Comparison of ENCODE assay signal across 15 cellular contexts in the genomic region with DNA sequence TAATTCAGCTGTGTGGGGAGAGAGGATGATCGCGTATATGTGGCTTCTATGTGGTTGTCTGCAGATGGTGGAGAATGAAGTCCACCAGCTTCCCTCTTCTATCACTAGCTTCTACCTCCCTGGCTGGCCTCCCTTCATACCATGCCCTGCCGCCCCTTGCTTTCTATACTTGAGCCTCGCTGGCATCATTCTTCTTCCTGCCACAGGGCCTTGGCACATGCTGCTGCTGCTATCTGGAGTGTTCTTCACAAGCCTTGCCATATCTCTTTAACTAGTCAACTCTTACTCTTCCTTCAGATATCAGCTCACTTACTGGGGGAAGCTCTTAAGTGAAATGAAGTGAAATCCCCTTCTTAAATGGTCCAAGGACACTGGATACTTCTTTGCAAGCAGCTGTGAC.
DNase-seq lines count a peak whose midpoint lies in the region; ATAC-seq and TF ChIP-seq lines count a peak whose summit lies in the region.
"Had no signal": no experiment of that assay in that cellular context is flagged by ENCODE, and none has a peak within 500 bp of the region (broad histone marks: within the 10 kb centered on the region; RNA-seq: fewer than 3 reads in every experiment).

No MANE protein-coding gene starts in this region.

- H3K14ac ChIP-seq in mesenchymal stem cell (ENCODE audit: low read length in 2 of 2) = no peak overlapping the region

- peak overlapping the region in 1 of 2 experiments; percentile 91 for H2BK12ac ChIP-seq in mesenchymal stem cell (ENCODE audit: low read length in 2 of 2)

- H3K27ac ChIP-seq in OCI-LY3 (ENCODE audit: low read length) (no peak overlapping the region), mesenchymal stem cell (ENCODE audit: low read length, poor library complexity, severe bottlenecking) (no peak overlapping the region)
- H3K27ac ChIP-seq: BLaER1 treated with 17β-estradiol and CSF1 and Interleukin-3, amounts not matched to agents 10 nM and 100 nM; GM23248 had no signal

- no peak overlapping the region for H4K91ac ChIP-seq in mesenchymal stem cell (ENCODE audit: low read length)

- no peaks in the 10 kb centered on the region for H3K79me2 ChIP-seq in OCI-LY3 (ENCODE audit: low read length)

- TF ChIP-seq CTCF in OCI-LY3 (IDR thresholded peaks at IDR 0.05; ENCODE audit: low read depth, low read length) (no peak), osteocyte (IDR thresholded peaks at IDR 0.05) (no peak)

- H2AFZ ChIP-seq in OCI-LY3 (ENCODE audit: low read depth, low read length) (no peak overlapping the region), mesenchymal stem cell (ENCODE audit: low read depth, low read length) (no peak overlapping the region)
- H2AFZ ChIP-seq: GM23248 had no signal

- no peak overlapping the region for H2BK5ac ChIP-seq in mesenchymal stem cell (ENCODE audit: low read depth, low read length, poor library complexity, severe bottlenecking)

- peak overlapping the region; percentile 74 for H3K27ac Mint-ChIP-seq in osteocyte (ENCODE audit: unreplicated experiment)
- H3K27ac Mint-ChIP-seq: B cell; CD8-positive, alpha-beta T cell had no signal

- H4K20me1 ChIP-seq in OCI-LY3 (ENCODE audit: insufficient read depth, low read length) = no peaks in the 10 kb centered on the region
- H4K20me1 ChIP-seq: BLaER1 treated with 17β-estradiol and CSF1 and Interleukin-3, amounts not matched to agents 10 nM and 100 nM had no signal

- no peaks in the 10 kb centered on the region for H3K9me3 ChIP-seq in OCI-LY3 (ENCODE audit: insufficient read depth, low read length)
- H3K9me3 ChIP-seq in mesenchymal stem cell (ENCODE audit: control insufficient read depth, low read length) = no peaks in the 10 kb centered on the region

- no peak overlapping the region for H3K4me3 Mint-ChIP-seq in osteocyte (ENCODE audit: unreplicated experiment)
- H3K4me3 Mint-ChIP-seq: B cell; CD8-positive, alpha-beta T cell had no signal

- no peak overlapping the region for H2AK5ac ChIP-seq in mesenchymal stem cell (ENCODE audit: low read length, severe bottlenecking)

- no peak overlapping the region for H3K23ac ChIP-seq in mesenchymal stem cell (ENCODE audit: low read length in 2 of 2)

- no peak overlapping the region for H2BK120ac ChIP-seq in mesenchymal stem cell (ENCODE audit: low read depth, low read length)

- DNase-seq in mesenchymal stem cell (no peak), osteocyte (ENCODE audit: extremely low spot score, unreplicated experiment) (no peak), NCI-H1092 (lab: John Stamatoyannopoulos, UW) (no peak)
- no peak for DNase-seq in activated T-cell treated with anti-CD3 and anti-CD28 coated beads, Interleukin-2, amount 50 U/mL, for 48 hours
- DNase-seq: Calu3; CD8-positive, alpha-beta T cell; DMS79 treated with DMSO at 0.1 percent for 48 hours; GF-D8; H7 had no signal

- no peaks in the 10 kb centered on the region for H3K27me3 Mint-ChIP-seq in osteocyte (ENCODE audit: unreplicated experiment)

- no peak overlapping the region for H3K18ac ChIP-seq in mesenchymal stem cell (ENCODE audit: low read depth in 1 of 2, low read length in 2 of 2)

- no peak for ATAC-seq in GM21786 (IDR thresholded peaks at IDR 0.05; ENCODE audit: unreplicated experiment)
- ATAC-seq: CD8-positive, alpha-beta T cell; HCT116 had no signal

- H3K9ac ChIP-seq in OCI-LY3 (ENCODE audit: low read length) (no peak overlapping the region), mesenchymal stem cell (ENCODE audit: low read length) (peak overlapping the region; percentile 52)
- H3K9ac ChIP-seq: BLaER1 treated with 17β-estradiol and CSF1 and Interleukin-3, amounts not matched to agents 10 nM and 100 nM; GM23248 had no signal

- H3K9me3 Mint-ChIP-seq in osteocyte (ENCODE audit: unreplicated experiment) = no peaks in the 10 kb centered on the region
- H3K9me3 Mint-ChIP-seq: CD8-positive, alpha-beta T cell had no signal

- no peak overlapping the region for H3K4ac ChIP-seq in mesenchymal stem cell (ENCODE audit: low read depth in 1 of 2, low read length in 2 of 2)

- H3K36me3 Mint-ChIP-seq in osteocyte (ENCODE audit: unreplicated experiment) = no peaks in the 10 kb centered on the region
- H3K36me3 Mint-ChIP-seq: CD8-positive, alpha-beta T cell had no signal

- no peak overlapping the region for H4K8ac ChIP-seq in mesenchymal stem cell (ENCODE audit: low read length)

- H3K4me1 Mint-ChIP-seq in osteocyte (ENCODE audit: unreplicated experiment) = peaks cover 39% of the 10 kb centered on the region

- H3K36me3 ChIP-seq in OCI-LY3 (replicated peaks; ENCODE audit: low read depth, low read length) = no peaks in the 10 kb centered on the region
- H3K36me3 ChIP-seq in mesenchymal stem cell (ENCODE audit: control insufficient read depth in 1 of 2, insufficient read depth in 2 of 2, low read depth in 1 of 2, low read length in 2 of 2) = no peaks in the 10 kb centered on the region
- H3K36me3 ChIP-seq: BLaER1 treated with 17β-estradiol and CSF1 and Interleukin-3, amounts not matched to agents 10 nM and 100 nM had no signal

- H3K4me2 ChIP-seq in OCI-LY3 (ENCODE audit: low read length) = peak overlapping the region; percentile 47
- H3K4me2 ChIP-seq in mesenchymal stem cell (ENCODE audit: low read length, poor library complexity, severe bottlenecking) = no peak overlapping the region
- H3K4me2 ChIP-seq: BLaER1 treated with 17β-estradiol and CSF1 and Interleukin-3, amounts not matched to agents 10 nM and 100 nM had no signal

- no peak overlapping the region for H2BK15ac ChIP-seq in mesenchymal stem cell (ENCODE audit: low read depth, poor library complexity, severe bottlenecking)

- peaks cover 4% of the 10 kb centered on the region; the same call in 1 of the 2 replicates for H3K27me3 ChIP-seq in OCI-LY3 (ENCODE audit: low read depth, low read length)
- H3K27me3 ChIP-seq in mesenchymal stem cell (ENCODE audit: control insufficient read depth in 1 of 2, insufficient read depth in 1 of 2, low read length in 2 of 2) = peaks cover 0 to 3% of the 10 kb centered on the region in 2 experiments
- H3K27me3 ChIP-seq: BLaER1 treated with 17β-estradiol and CSF1 and Interleukin-3, amounts not matched to agents 10 nM and 100 nM had no signal

- H3K4me3 ChIP-seq in OCI-LY3 (ENCODE audit: low read length) = no peak overlapping the region
- no peak overlapping the region for H3K4me3 ChIP-seq in mesenchymal stem cell (ENCODE audit: insufficient read depth in 1 of 2, low read depth in 1 of 2, low read length in 2 of 2)
- H3K4me3 ChIP-seq: BLaER1 treated with 17β-estradiol and CSF1 and Interleukin-3, amounts not matched to agents 10 nM and 100 nM; GM23248 had no signal

- WGBS in mesenchymal stem cell = 95% methylated on average over 2 of the region's 4 CpGs

- H3K4me1 ChIP-seq in OCI-LY3 (ENCODE audit: low read length) (peaks cover 31% of the 10 kb centered on the region), mesenchymal stem cell (ENCODE audit: control insufficient read depth, insufficient read depth, low read depth, low read length) (no peaks in the 10 kb centered on the region)

- no peaks in the 10 kb centered on the region for H3K79me1 ChIP-seq in mesenchymal stem cell (replicated peaks; ENCODE audit: low read length, poor library complexity, severe bottlenecking)
